ENCODE assay signal across 8 cellular contexts in genomic region chr13:28137556-28137955, GRCh38. TPM values are rescaled to one million over a fixed set of nuclear protein-coding genes. Genes with fewer than 3 reads are reported as not detected.
DNase-seq lines count a peak whose midpoint lies in the region; ATAC-seq and TF ChIP-seq lines count a peak whose summit lies in the region.

No MANE protein-coding gene starts in this region.

- no peaks in the 10 kb centered on the region for H3K9me3 ChIP-seq in effector memory CD4-positive, alpha-beta T cell (ENCODE audit: control insufficient read depth, low read length)

- DNase-seq in DMS 273 (lab: John Stamatoyannopoulos, UW; ENCODE audit: unreplicated experiment) (peak; percentile 79), H7 (no peak), NCI-H748 (lab: John Stamatoyannopoulos, UW; ENCODE audit: unreplicated experiment) (peak; percentile 76), natural killer cell (no peak), hippocampal formation (lab: John Stamatoyannopoulos, UW) (no peak), LoVo (ENCODE audit: low spot score) (no peak), NCI-H2029 (lab: John Stamatoyannopoulos, UW) (no peak)
- DNase-seq in effector memory CD4-positive, alpha-beta T cell = no peak

- peak overlapping the region; percentile 99 for H3K27ac ChIP-seq in effector memory CD4-positive, alpha-beta T cell (ENCODE audit: insufficient read depth, low read length, poor library complexity, severe bottlenecking)

- peak overlapping the region; percentile 98 to 99 for H3K27ac Mint-ChIP-seq in natural killer cell

- no peak for TF ChIP-seq CTCF in natural killer cell (IDR thresholded peaks at IDR 0.05)

- H3K4me3 Mint-ChIP-seq in natural killer cell = peak overlapping the region; percentile 80

- peaks cover 17% of the 10 kb centered on the region for H3K4me1 ChIP-seq in effector memory CD4-positive, alpha-beta T cell (ENCODE audit: control insufficient read depth, insufficient read depth, low read length, poor library complexity, severe bottlenecking)

- intact Hi-C loops in natural killer cell (cut with micrococcal nuclease) = loop anchor here (5.0 kb wide), 2 partner anchors 45 to 965 kb away; partner anchors contain the start of gene USP12

- no peaks in the 10 kb centered on the region for H3K36me3 Mint-ChIP-seq in natural killer cell

- H3K4me1 Mint-ChIP-seq in natural killer cell = peaks cover 47 to 54% of the 10 kb centered on the region in 2 donors

- ATAC-seq in natural killer cell = no peak

- no peaks in the 10 kb centered on the region for H3K36me3 ChIP-seq in H7 (replicated peaks; ENCODE audit: control insufficient read depth, insufficient read depth, low read length)
- H3K36me3 ChIP-seq in effector memory CD4-positive, alpha-beta T cell (ENCODE audit: control insufficient read depth, insufficient read depth, low read length) = no peaks in the 10 kb centered on the region

- no peaks in the 10 kb centered on the region for H3K27me3 Mint-ChIP-seq in natural killer cell (ENCODE audit: low read depth in 2 of 2)

- no peaks in the 10 kb centered on the region for H3K27me3 ChIP-seq in H7 (ENCODE audit: control insufficient read depth, insufficient read depth, low read length)
- H3K27me3 ChIP-seq in effector memory CD4-positive, alpha-beta T cell (replicated peaks; ENCODE audit: control insufficient read depth, insufficient read depth, low read length, poor library complexity, severe bottlenecking) = no peaks in the 10 kb centered on the region

- H3K9me3 Mint-ChIP-seq in natural killer cell = no peaks in the 10 kb centered on the region

- peak overlapping the region; percentile 90 for H3K4me3 ChIP-seq in H7 (ENCODE audit: insufficient read depth, low read depth, low read length)
- H3K4me3 ChIP-seq in effector memory CD4-positive, alpha-beta T cell (ENCODE audit: insufficient read depth, low read depth, low read length, poor library complexity, severe bottlenecking) = peak overlapping the region; percentile 97

RNA-seq across cellular contexts. Expression of gene PAN3, which starts 0.8 kb away (rescaled TPM):
- 15.8 and 23.5 TPM in 2 replicates for total RNA-seq in H7 (2014; rRNA removed; shearing (Covaris generic))
- total RNA-seq in natural killer cell = 10 to 100 TPM; 80.0 to 94.2 (median 91.7) TPM

RNA-seq across cellular contexts. Expression of gene FLT3, which starts 37.2 kb away (rescaled TPM):
- total RNA-seq in H7 (2014; rRNA removed; shearing (Covaris generic)) = 0.03 and 0.22 TPM in 2 replicates
- total RNA-seq in natural killer cell = 1 to 10 TPM in 2 of 3 donors, under 1 TPM in 1; 0.39 to 1.8 (median 1.1) TPM

Comparison
In these comparisons a context has a peak if more than half of its experiments do, and no peak if none do; other contexts are left out.
1. DNase-seq: peak in DMS 273 (single experiment) and NCI-H748 (single experiment); none in H7 (single experiment), effector memory CD4-positive, alpha-beta T cell (0 of 3), natural killer cell (single experiment), hippocampal formation (0 of 2), LoVo (single experiment) and NCI-H2029 (single experiment).